Comparison of ENCODE assay signal across 26 cellular contexts in genomic region chr1:92342401-92342800, GRCh38.
"Had no signal": no experiment of that assay in that cellular context is flagged by ENCODE, and none has a peak within 500 bp of the region (broad histone marks: within the 10 kb centered on the region; RNA-seq: fewer than 3 reads in every experiment).

No MANE protein-coding gene starts in this region.

- H3K27ac Mint-ChIP-seq: activated B cell treated with CpG ODN at 0.5 μM for 24 hours; activated CD8-positive, alpha-beta T cell treated with anti-CD3 and anti-CD28 coated beads for 36 hours; activated naive CD4-positive, alpha-beta T cell treated with anti-CD3 and anti-CD28 coated beads for 36 hours; activated naive CD8-positive, alpha-beta T cell; activated T-helper 2 cell treated with anti-CD3 and anti-CD28 coated beads, Interferon-gamma antibody, Interleukin-2, Interleukin-4, amounts not matched to agents 10 μg/mL and 5 μg/mL and 100 μg/mL, durations not matched to agents 14 hours and 24 hours and 36 hours; T-helper 17 cell; T-helper 2 cell treated with Interferon-gamma antibody and Interleukin-4, amounts not matched to agents 5 μg/mL and 100 μg/mL, for 36 hours had no signal

- H3K4me3 Mint-ChIP-seq: activated B cell treated with CpG ODN at 0.5 μM for 24 hours; activated CD8-positive, alpha-beta T cell treated with anti-CD3 and anti-CD28 coated beads for 36 hours; activated naive CD4-positive, alpha-beta T cell treated with anti-CD3 and anti-CD28 coated beads for 36 hours; activated naive CD8-positive, alpha-beta T cell; activated T-cell treated with anti-CD3 and anti-CD28 coated beads, Interleukin-2, amount 50 U/mL, for 4 hours; central memory CD8-positive, alpha-beta T cell; T-helper 17 cell; T-helper 2 cell treated with Interferon-gamma antibody and Interleukin-4, amounts not matched to agents 5 μg/mL and 100 μg/mL, for 36 hours had no signal

- H3K4me1 Mint-ChIP-seq: activated B cell treated with CpG ODN at 0.5 μM for 24 hours; central memory CD8-positive, alpha-beta T cell had no signal

- H3K9me3 Mint-ChIP-seq: activated B cell treated with CpG ODN at 0.5 μM for 24 hours; activated CD8-positive, alpha-beta T cell treated with anti-CD3 and anti-CD28 coated beads for 36 hours; activated naive CD4-positive, alpha-beta T cell treated with anti-CD3 and anti-CD28 coated beads for 36 hours; activated T-cell treated with anti-CD3 and anti-CD28 coated beads, Interleukin-2, amount 50 U/mL, for 4 hours; activated T-helper 2 cell treated with anti-CD3 and anti-CD28 coated beads, Interferon-gamma antibody, Interleukin-2, Interleukin-4, amounts not matched to agents 10 μg/mL and 5 μg/mL and 100 μg/mL, durations not matched to agents 14 hours and 24 hours and 36 hours; central memory CD8-positive, alpha-beta T cell; T-helper 2 cell treated with Interferon-gamma antibody and Interleukin-4, amounts not matched to agents 5 μg/mL and 100 μg/mL, for 36 hours had no signal

- DNase-seq: activated B cell treated with CpG ODN at 0.5 μM for 24 hours; activated CD4-positive, alpha-beta T cell treated with anti-CD3 and anti-CD28 coated beads for 48 hours; activated CD4-positive, alpha-beta T cell treated with anti-CD3 and anti-CD28 coated beads, Interleukin-2, amount 50 U/mL, for 1 hour; activated CD4-positive, alpha-beta T cell treated with anti-CD3 and anti-CD28 coated beads, Interleukin-2, amount 50 U/mL, for 48 hours; activated CD8-positive, alpha-beta memory T cell treated with anti-CD3 and anti-CD28 coated beads for 24 hours; activated CD8-positive, alpha-beta T cell treated with anti-CD3 and anti-CD28 coated beads for 36 hours; activated effector memory CD4-positive, alpha-beta T cell treated with anti-CD3 and anti-CD28 coated beads, Interleukin-2, amount 50 U/mL, for 16 hours; activated naive CD4-positive, alpha-beta T cell treated with anti-CD3 and anti-CD28 coated beads for 36 hours; activated T-cell treated with anti-CD3 and anti-CD28 coated beads, Interleukin-2, amount 50 U/mL, for 4 hours; amniotic stem cell; anterior cingulate cortex; brain microvascular endothelial cell; colonic mucosa; effector CD8-positive, alpha-beta T cell; esophagus squamous epithelium; foreskin melanocyte; heart right ventricle; T-helper 17 cell; T1000; WERI-Rb-1 had no signal

- ATAC-seq: activated CD4-positive, CD25-positive, alpha-beta regulatory T cell treated with anti-CD3 and anti-CD28 coated beads, Interleukin-2, amount 50 U/mL, for 24 hours; activated CD8-positive, alpha-beta T cell treated with anti-CD3 and anti-CD28 coated beads for 36 hours; activated T-cell treated with anti-CD3 and anti-CD28 coated beads, Interleukin-2, amount 50 U/mL, for 4 hours; gastroesophageal sphincter; heart right ventricle; T-helper 17 cell had no signal

- H3K27me3 Mint-ChIP-seq: activated B cell treated with CpG ODN at 0.5 μM for 24 hours; activated CD8-positive, alpha-beta T cell treated with anti-CD3 and anti-CD28 coated beads for 36 hours; activated naive CD8-positive, alpha-beta T cell; central memory CD8-positive, alpha-beta T cell; T-helper 17 cell had no signal
